ENCODE assay signal across 8 cellular contexts in genomic region chr11:67468509-67468834, GRCh38. TPM values are rescaled to one million over a fixed set of nuclear protein-coding genes. Genes with fewer than 3 reads are reported as not detected.
A peak's percentile ranks its signal among the peaks of the same experiment; 100 is the strongest.
DNase-seq lines count a peak whose midpoint lies in the region; ATAC-seq, FAIRE-seq and TF ChIP-seq lines count a peak whose summit lies in the region.

No MANE protein-coding gene starts in this region.

- peak overlapping the region; percentile 89 for H3K4me2 ChIP-seq in astrocyte (ENCODE audit: low read length)

- H3K9me3 ChIP-seq in Caco-2 (no peaks in the 10 kb centered on the region), astrocyte (ENCODE audit: insufficient read depth, low read depth, low read length) (no peaks in the 10 kb centered on the region), lower lobe of right lung (no peaks in the 10 kb centered on the region), upper lobe of right lung (no peaks in the 10 kb centered on the region)

- H2AFZ ChIP-seq in astrocyte (ENCODE audit: low read depth, low read length), result peak overlapping the region; percentile 78

- H3K27me3 ChIP-seq in Caco-2 (replicated peaks; ENCODE audit: control insufficient read depth, insufficient read depth, low read length) (no peaks in the 10 kb centered on the region), astrocyte (ENCODE audit: insufficient read depth, low read length) (no peaks in the 10 kb centered on the region), lower lobe of right lung (ENCODE audit: low read depth) (no peaks in the 10 kb centered on the region), upper lobe of right lung (no peaks in the 10 kb centered on the region)

- H3K27me3 Mint-ChIP-seq in Caco-2 (ENCODE audit: insufficient read depth, unreplicated experiment) (no peaks in the 10 kb centered on the region), astrocyte (ENCODE audit: low read depth, unreplicated experiment) (no peaks in the 10 kb centered on the region)

- peak in 1 of 2 experiments; percentile 61 for DNase-seq in Caco-2
- no peak for DNase-seq in astrocyte (ENCODE audit: low read depth)
- DNase-seq in lower lobe of right lung, result no peak
- no peak for DNase-seq in upper lobe of right lung
- no peak for DNase-seq in islet precursor cell

- H3K27ac ChIP-seq in astrocyte (ENCODE audit: low read depth, low read length) (peak overlapping the region; percentile 50), lower lobe of right lung (peak overlapping the region; percentile 92), upper lobe of right lung (peak overlapping the region; percentile 93)

- H3K4me1 Mint-ChIP-seq in Caco-2 (ENCODE audit: low read depth, unreplicated experiment), result peaks cover 20% of the 10 kb centered on the region
- H3K4me1 Mint-ChIP-seq in astrocyte (ENCODE audit: low read depth, unreplicated experiment), result peaks cover 4% of the 10 kb centered on the region

- CTCF ChIA-PET in Caco-2 (lab: Charles Lee), result interaction anchor here (0.5 to 3.8 kb wide), 7 partner anchors 14 to 161 kb away, joined by 3 to 38 read pairs (median 3); partner anchors contain the start of genes AIP, GSTP1, NUDT8 and PPP1CA

- no peak for FAIRE-seq in astrocyte (lab: Jason Lieb, UNC)

- no peak for TF ChIP-seq CTCF in Caco-2 (IDR thresholded peaks at IDR 0.05; ENCODE audit: insufficient read depth in 1 of 2, low read depth in 1 of 2, low read length in 1 of 2, severe bottlenecking in 1 of 2, unreplicated experiment in 1 of 2)
- TF ChIP-seq CTCF in astrocyte (IDR thresholded peaks at IDR 0.05; ENCODE audit: insufficient read depth, low read depth, low read length), result no peak
- TF ChIP-seq CTCF in lower lobe of right lung (IDR thresholded peaks at IDR 0.05), result no peak
- no peak for TF ChIP-seq CTCF in upper lobe of right lung (IDR thresholded peaks at IDR 0.05)

- peak overlapping the region; percentile 89 for H3K27ac Mint-ChIP-seq in Caco-2 (ENCODE audit: unreplicated experiment)
- peak overlapping the region; percentile 69 for H3K27ac Mint-ChIP-seq in astrocyte (ENCODE audit: unreplicated experiment)

- POLR2A ChIA-PET in Caco-2 (lab: Charles Lee), result interaction anchor here (0.6 to 1.6 kb wide), 6 partner anchors 16 to 113 kb away, joined by 3 to 9 read pairs (median 6); partner anchors contain the start of genes CORO1B and PPP1CA

- intact Hi-C loops in Caco-2 (cut with micrococcal nuclease; ENCODE audit: unreplicated experiment), result loop anchor here (2.0 kb wide), 1 partner anchor 48 kb away; no protein-coding TSS in a partner anchor
- intact Hi-C loops in lower lobe of right lung (cut with DNase I), result no loop called here
- intact Hi-C loops in upper lobe of right lung (cut with DNase I), result no loop called here

- H3K4me3 Mint-ChIP-seq in Caco-2 (ENCODE audit: unreplicated experiment) (peak overlapping the region; percentile 94), astrocyte (ENCODE audit: unreplicated experiment) (peak overlapping the region; percentile 89)

- peaks cover 9% of the 10 kb centered on the region for H3K79me2 ChIP-seq in astrocyte (ENCODE audit: insufficient read depth, low read length)

- ATAC-seq in HG03469 (IDR thresholded peaks at IDR 0.05; ENCODE audit: unreplicated experiment) (peak; percentile 3), lower lobe of right lung (peak in 1 of 2 donors; percentile 0), upper lobe of right lung (no peak), HG03175 (IDR thresholded peaks at IDR 0.05; ENCODE audit: unreplicated experiment) (no peak), GM19463 (IDR thresholded peaks at IDR 0.05; ENCODE audit: unreplicated experiment) (no peak)

- no peaks in the 10 kb centered on the region for H4K20me1 ChIP-seq in astrocyte (ENCODE audit: insufficient read depth, low read length)

- H3K4me3 ChIP-seq in Caco-2 (ENCODE audit: low read depth, low read length), result peak overlapping the region; percentile 69
- H3K4me3 ChIP-seq in astrocyte (ENCODE audit: insufficient read depth, low read depth, low read length), result peak overlapping the region; percentile 72
- peak overlapping the region; percentile 78 for H3K4me3 ChIP-seq in lower lobe of right lung
- peak overlapping the region; percentile 97 for H3K4me3 ChIP-seq in upper lobe of right lung

- peaks cover 22% of the 10 kb centered on the region for H3K36me3 Mint-ChIP-seq in Caco-2 (ENCODE audit: insufficient read depth, unreplicated experiment)
- H3K36me3 Mint-ChIP-seq in astrocyte (ENCODE audit: low read depth, unreplicated experiment), result peaks cover 5% of the 10 kb centered on the region

- peak overlapping the region; percentile 89 for H3K9ac ChIP-seq in astrocyte (ENCODE audit: low read length)

- H3K36me3 ChIP-seq in Caco-2 (ENCODE audit: control insufficient read depth, insufficient read depth, low read length) (no peaks in the 10 kb centered on the region), astrocyte (ENCODE audit: insufficient read depth, low read length) (no peaks in the 10 kb centered on the region), lower lobe of right lung (peaks cover 6% of the 10 kb centered on the region), upper lobe of right lung (no peaks in the 10 kb centered on the region)

- H3K4me1 ChIP-seq in Caco-2 (peaks cover 29% of the 10 kb centered on the region), astrocyte (ENCODE audit: insufficient read depth, low read length) (peaks cover 16% of the 10 kb centered on the region), lower lobe of right lung (peaks cover 48% of the 10 kb centered on the region), upper lobe of right lung (peaks cover 26% of the 10 kb centered on the region)

- H3K9me3 Mint-ChIP-seq in Caco-2 (ENCODE audit: unreplicated experiment) (no peaks in the 10 kb centered on the region), astrocyte (ENCODE audit: unreplicated experiment) (no peaks in the 10 kb centered on the region)

- no TSS peak for BruUV-seq in Caco-2 (replicated peaks; lab: Mats Ljungman, UMichigan)

RNA-seq across cellular contexts. Expression of gene TMEM134, which starts 0.6 kb away (rescaled TPM):
- total RNA-seq in Caco-2 (2022) (47.9 and 52.2 TPM in 2 replicates), astrocyte (38.0 and 48.1 TPM in 2 replicates), lower lobe of right lung (49.1 TPM), upper lobe of right lung (46.9 TPM)

RNA-seq across cellular contexts. Expression of gene CABP4, which starts 13.3 kb away (rescaled TPM):
- not detected in 2 replicates for total RNA-seq in Caco-2 (2022)
- total RNA-seq in astrocyte, result not detected in 2 replicates
- 4.0 TPM for total RNA-seq in lower lobe of right lung
- 3.2 TPM for total RNA-seq in upper lobe of right lung

RNA-seq across cellular contexts. Expression of gene AIP, which starts 14.4 kb away (rescaled TPM):
- total RNA-seq in Caco-2 (2022) (110 and 112 TPM in 2 replicates), astrocyte (42.1 and 43.6 TPM in 2 replicates), lower lobe of right lung (85.2 TPM), upper lobe of right lung (87.0 TPM)

RNA-seq across cellular contexts. Expression of gene GPR152, which starts 15.9 kb away (rescaled TPM):
- total RNA-seq in Caco-2 (2022) (not detected in 2 replicates), astrocyte (not detected in 2 replicates), lower lobe of right lung (not detected), upper lobe of right lung (not detected)

RNA-seq across cellular contexts. Expression of gene CORO1B, which starts 25.2 kb away (rescaled TPM):
- 172 and 176 TPM in 2 replicates for total RNA-seq in Caco-2 (2022)
- total RNA-seq in astrocyte, result 102 and 124 TPM in 2 replicates
- 150 TPM for total RNA-seq in lower lobe of right lung
- 132 TPM for total RNA-seq in upper lobe of right lung
